14 cellular contexts compared by ENCODE assay signal in genomic region chr3:155354658-155355057, GRCh38.
DNase-seq lines count a peak whose midpoint lies in the region; FAIRE-seq and TF ChIP-seq lines count a peak whose summit lies in the region.
"Had no signal": no experiment of that assay in that cellular context is flagged by ENCODE, and none has a peak within 500 bp of the region (broad histone marks: within the 10 kb centered on the region; RNA-seq: fewer than 3 reads in every experiment).

No MANE protein-coding gene starts in this region.

- H3K9ac ChIP-seq in liver (ENCODE audit: low read depth in 1 of 2, low read length in 2 of 2) (no peak overlapping the region), trophoblast cell (ENCODE audit: low read length) (no peak overlapping the region), endodermal cell (ENCODE audit: extremely low read depth, low read length, poor library complexity, severe bottlenecking) (no peak overlapping the region)
- H3K9ac ChIP-seq: BLaER1 treated with 17β-estradiol and CSF1 and Interleukin-3, amounts not matched to agents 10 nM and 100 nM; GM23248 had no signal

- H3K4me1 ChIP-seq in liver (ENCODE audit: control insufficient read depth in 4 of 4, insufficient read depth in 4 of 4, low read length in 3 of 4) (peaks cover 0 to 8% (median 5%) of the 10 kb centered on the region in 4 donors), trophoblast cell (ENCODE audit: control insufficient read depth in 1 of 2, insufficient read depth in 2 of 2, low read length in 2 of 2) (peaks cover 0 to 7% of the 10 kb centered on the region in 2 experiments), endodermal cell (ENCODE audit: control insufficient read depth, insufficient read depth, low read length) (no peaks in the 10 kb centered on the region)

- TF ChIP-seq RAD21 in liver (IDR thresholded peaks at IDR 0.05) = peak; percentile 14 to 35

- H3K27ac ChIP-seq in liver (ENCODE audit: low read depth in 1 of 2, low read length in 2 of 2) (no peak overlapping the region), trophoblast cell (ENCODE audit: low read depth, low read length) (no peak overlapping the region), endodermal cell (ENCODE audit: low read depth, low read length) (no peak overlapping the region)
- H3K27ac ChIP-seq: GM23248, HL-60 had no signal

- H4K12ac ChIP-seq in trophoblast cell (ENCODE audit: low read depth, low read length) = no peak overlapping the region

- H3K23ac ChIP-seq in trophoblast cell (ENCODE audit: low read length) = no peak overlapping the region

- no peaks in the 10 kb centered on the region for H3K36me3 Mint-ChIP-seq in endodermal cell (ENCODE audit: low read depth)
- H3K36me3 Mint-ChIP-seq: CD4-positive, CD25-positive, alpha-beta regulatory T cell had no signal

- peak overlapping the region; percentile 14 for H3K14ac ChIP-seq in trophoblast cell (ENCODE audit: low read length)

- no peak overlapping the region for H3K4me3 Mint-ChIP-seq in endodermal cell
- H3K4me3 Mint-ChIP-seq: CD4-positive, CD25-positive, alpha-beta regulatory T cell had no signal

- H3K27me3 ChIP-seq in bronchial epithelial cell (ENCODE audit: control insufficient read depth, insufficient read depth, low read length) = no peaks in the 10 kb centered on the region
- H3K27me3 ChIP-seq in liver (ENCODE audit: control insufficient read depth in 4 of 4, insufficient read depth in 4 of 4, low read length in 3 of 4) = no peaks in the 10 kb centered on the region
- H3K27me3 ChIP-seq in trophoblast cell (ENCODE audit: insufficient read depth, low read length) = no peaks in the 10 kb centered on the region
- H3K27me3 ChIP-seq in endodermal cell (ENCODE audit: control insufficient read depth, insufficient read depth, low read length, poor library complexity, severe bottlenecking) = no peaks in the 10 kb centered on the region
- H3K27me3 ChIP-seq: BLaER1 treated with 17β-estradiol and CSF1 and Interleukin-3, amounts not matched to agents 10 nM and 100 nM had no signal

- no peak overlapping the region for H2BK120ac ChIP-seq in trophoblast cell (ENCODE audit: insufficient read depth, low read length, poor library complexity)

- H2AFZ ChIP-seq in trophoblast cell (ENCODE audit: insufficient read depth, low read length, poor library complexity) = no peak overlapping the region
- H2AFZ ChIP-seq: GM23248 had no signal

- H3K27ac Mint-ChIP-seq in endodermal cell = no peak overlapping the region
- H3K27ac Mint-ChIP-seq: CD4-positive, CD25-positive, alpha-beta regulatory T cell had no signal

- H3K9me3 Mint-ChIP-seq in endodermal cell = no peaks in the 10 kb centered on the region

- H2BK5ac ChIP-seq in trophoblast cell (ENCODE audit: low read depth, low read length, poor library complexity) = no peak overlapping the region

- TF ChIP-seq CTCF in bronchial epithelial cell (IDR thresholded peaks at IDR 0.05; ENCODE audit: insufficient read depth, low read length, severe bottlenecking) (no peak), liver (IDR thresholded peaks at IDR 0.05; ENCODE audit: low read depth, low read length, missing input control) (no peak), endodermal cell (conservative IDR thresholded peaks at IDR 0.05) (no peak)

- no peak overlapping the region for H3K18ac ChIP-seq in trophoblast cell (ENCODE audit: low read length)

- peak; percentile 44 for DNase-seq in ELF-1 (ENCODE audit: low read depth, low spot score)
- DNase-seq in bronchial epithelial cell (ENCODE audit: low read depth) = peak; percentile 13
- DNase-seq in trophoblast cell = no peak
- no peak for DNase-seq in endodermal cell
- no peak for DNase-seq in pons (ENCODE audit: low spot score)
- no peak for DNase-seq in HK-2 (ENCODE audit: unreplicated experiment)
- DNase-seq: ACHN; CD4-positive, CD25-positive, alpha-beta regulatory T cell; DMS53; GM23248 had no signal

- FAIRE-seq in bronchial epithelial cell (lab: Jason Lieb, UNC) = no peak
- FAIRE-seq: H54 had no signal

- no peak overlapping the region for H2AK5ac ChIP-seq in trophoblast cell (ENCODE audit: low read length)

- H4K91ac ChIP-seq in trophoblast cell (ENCODE audit: low read depth, low read length) = peak overlapping the region; percentile 32

- peaks cover 5% of the 10 kb centered on the region for H3K4me1 Mint-ChIP-seq in endodermal cell
- H3K4me1 Mint-ChIP-seq: CD4-positive, CD25-positive, alpha-beta regulatory T cell had no signal

- no peak overlapping the region for H3K4ac ChIP-seq in trophoblast cell (ENCODE audit: low read depth, low read length)

- H3K4me3 ChIP-seq in bronchial epithelial cell (ENCODE audit: low read depth, low read length) = no peak overlapping the region
- no peak overlapping the region for H3K4me3 ChIP-seq in liver (ENCODE audit: low read depth in 1 of 3, low read length in 3 of 3)
- H3K4me3 ChIP-seq in trophoblast cell (ENCODE audit: low read depth, low read length) = no peak overlapping the region
- no peak overlapping the region for H3K4me3 ChIP-seq in endodermal cell (ENCODE audit: low read length)
- H3K4me3 ChIP-seq: BLaER1 treated with 17β-estradiol and CSF1 and Interleukin-3, amounts not matched to agents 10 nM and 100 nM; GM23248 had no signal

- H3K36me3 ChIP-seq in bronchial epithelial cell (ENCODE audit: control insufficient read depth, insufficient read depth, low read length) (no peaks in the 10 kb centered on the region), liver (ENCODE audit: control insufficient read depth in 4 of 4, insufficient read depth in 3 of 4, low read depth in 1 of 4, low read length in 3 of 4) (no peaks in the 10 kb centered on the region), trophoblast cell (ENCODE audit: control insufficient read depth in 1 of 2, insufficient read depth in 2 of 2, low read length in 2 of 2) (no peaks in the 10 kb centered on the region), endodermal cell (ENCODE audit: control insufficient read depth, insufficient read depth, low read length) (no peaks in the 10 kb centered on the region)
- H3K36me3 ChIP-seq: BLaER1 treated with 17β-estradiol and CSF1 and Interleukin-3, amounts not matched to agents 10 nM and 100 nM had no signal

- H3K27me3 Mint-ChIP-seq in endodermal cell (ENCODE audit: insufficient read depth) = peaks cover 13% of the 10 kb centered on the region
- H3K27me3 Mint-ChIP-seq: CD4-positive, CD25-positive, alpha-beta regulatory T cell had no signal

- H4K8ac ChIP-seq in trophoblast cell (ENCODE audit: low read depth, low read length) = no peak overlapping the region

- H3K79me2 ChIP-seq in trophoblast cell (ENCODE audit: control insufficient read depth, insufficient read depth, low read length, poor library complexity) = no peaks in the 10 kb centered on the region

- H3K79me1 ChIP-seq in trophoblast cell (ENCODE audit: low read length) = no peaks in the 10 kb centered on the region

- H3K4me2 ChIP-seq in trophoblast cell (ENCODE audit: low read length) = no peak overlapping the region
- H3K4me2 ChIP-seq: BLaER1 treated with 17β-estradiol and CSF1 and Interleukin-3, amounts not matched to agents 10 nM and 100 nM had no signal

- H2BK12ac ChIP-seq in trophoblast cell (ENCODE audit: low read length) = no peak overlapping the region

- H3K9me3 ChIP-seq in liver (ENCODE audit: control insufficient read depth in 4 of 4, low read length in 3 of 4) (no peaks in the 10 kb centered on the region), trophoblast cell (ENCODE audit: insufficient read depth, low read depth, low read length) (no peaks in the 10 kb centered on the region), endodermal cell (ENCODE audit: control insufficient read depth, low read length) (no peaks in the 10 kb centered on the region)

TF ChIP-seq in liver, 16 proteins besides CTCF, POLR2A, EP300 and RAD21 (continues in another document):
- TF ChIP-seq NR2F2 (IDR thresholded peaks at IDR 0.05) (no peak), TAF1 (conservative IDR thresholded peaks at IDR 0.05) (no peak), EGR1 (IDR thresholded peaks at IDR 0.05; ENCODE audit: low read depth in 2 of 2) (no peak), ATF3 (IDR thresholded peaks at IDR 0.05) (no peak), HNF4A (conservative IDR thresholded peaks at IDR 0.05) (peak; percentile 97), HNF4G (IDR thresholded peaks at IDR 0.05) (peak; percentile 93), MAX (IDR thresholded peaks at IDR 0.05) (peak; percentile 32), FOXA2 (IDR thresholded peaks at IDR 0.05) (peak; percentile 10), GABPA (IDR thresholded peaks at IDR 0.05 in 1 of 2, conservative IDR thresholded peaks at IDR 0.05 in 1 of 2) (no peak), SP1 (IDR thresholded peaks at IDR 0.05) (peak; percentile 93)
- TF ChIP-seq, protein P1, sequence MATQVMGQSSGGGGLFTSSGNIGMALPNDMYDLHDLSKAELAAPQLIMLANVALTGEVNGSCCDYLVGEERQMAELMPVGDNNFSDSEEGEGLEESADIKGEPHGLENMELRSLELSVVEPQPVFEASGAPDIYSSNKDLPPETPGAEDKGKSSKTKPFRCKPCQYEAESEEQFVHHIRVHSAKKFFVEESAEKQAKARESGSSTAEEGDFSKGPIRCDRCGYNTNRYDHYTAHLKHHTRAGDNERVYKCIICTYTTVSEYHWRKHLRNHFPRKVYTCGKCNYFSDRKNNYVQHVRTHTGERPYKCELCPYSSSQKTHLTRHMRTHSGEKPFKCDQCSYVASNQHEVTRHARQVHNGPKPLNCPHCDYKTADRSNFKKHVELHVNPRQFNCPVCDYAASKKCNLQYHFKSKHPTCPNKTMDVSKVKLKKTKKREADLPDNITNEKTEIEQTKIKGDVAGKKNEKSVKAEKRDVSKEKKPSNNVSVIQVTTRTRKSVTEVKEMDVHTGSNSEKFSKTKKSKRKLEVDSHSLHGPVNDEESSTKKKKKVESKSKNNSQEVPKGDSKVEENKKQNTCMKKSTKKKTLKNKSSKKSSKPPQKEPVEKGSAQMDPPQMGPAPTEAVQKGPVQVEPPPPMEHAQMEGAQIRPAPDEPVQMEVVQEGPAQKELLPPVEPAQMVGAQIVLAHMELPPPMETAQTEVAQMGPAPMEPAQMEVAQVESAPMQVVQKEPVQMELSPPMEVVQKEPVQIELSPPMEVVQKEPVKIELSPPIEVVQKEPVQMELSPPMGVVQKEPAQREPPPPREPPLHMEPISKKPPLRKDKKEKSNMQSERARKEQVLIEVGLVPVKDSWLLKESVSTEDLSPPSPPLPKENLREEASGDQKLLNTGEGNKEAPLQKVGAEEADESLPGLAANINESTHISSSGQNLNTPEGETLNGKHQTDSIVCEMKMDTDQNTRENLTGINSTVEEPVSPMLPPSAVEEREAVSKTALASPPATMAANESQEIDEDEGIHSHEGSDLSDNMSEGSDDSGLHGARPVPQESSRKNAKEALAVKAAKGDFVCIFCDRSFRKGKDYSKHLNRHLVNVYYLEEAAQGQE (IDR thresholded peaks at IDR 0.05) = peak; percentile 64

Comparison
In these comparisons a context has a peak if more than half of its experiments do, and no peak if none do; other contexts are left out.
1. DNase-seq: peak in ELF-1 (single experiment) and bronchial epithelial cell (single experiment); none in trophoblast cell (0 of 2), endodermal cell (single experiment), pons (single experiment) and HK-2 (single experiment).